8 cellular contexts compared by ENCODE assay signal in the genomic region with DNA sequence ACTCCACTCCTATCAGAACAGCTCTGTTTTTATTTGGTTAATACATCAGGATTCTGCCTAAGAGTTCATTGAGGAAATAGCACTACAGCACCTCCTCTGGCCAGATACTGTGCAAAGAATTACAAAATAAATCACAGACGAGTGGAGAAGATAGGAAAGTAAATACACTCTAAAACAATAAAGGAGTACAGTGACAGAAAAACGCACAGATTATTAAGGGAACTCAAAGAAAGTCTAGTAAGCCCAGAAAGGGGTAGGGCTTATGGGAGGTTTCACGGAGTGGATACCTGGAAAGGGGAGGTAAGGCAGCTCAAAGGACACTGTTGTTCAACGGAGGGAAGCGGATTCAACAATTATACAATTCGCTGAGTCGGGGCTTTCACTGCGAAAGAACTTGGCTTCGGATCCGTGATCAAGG. TPM values are rescaled to one million over a fixed set of nuclear protein-coding genes. Genes with fewer than 3 reads are reported as not detected.
DNase-seq lines count a peak whose midpoint lies in the region; ATAC-seq, FAIRE-seq and TF ChIP-seq lines count a peak whose summit lies in the region.

No MANE protein-coding gene starts in this region.

- H3K27ac ChIP-seq in AG04450 (ENCODE audit: low read depth, low read length) (no peak overlapping the region), RWPE1 (peak overlapping the region; percentile 83), duodenal mucosa (ENCODE audit: low read depth, low read length) (peak overlapping the region; percentile 94), upper lobe of right lung (peak overlapping the region; percentile 100)

- no peaks in the 10 kb centered on the region; the same call in 1 of the 2 replicates for H3K9me3 ChIP-seq in AG04450 (ENCODE audit: control insufficient read depth, insufficient read depth, low read length)
- H3K9me3 ChIP-seq in duodenal mucosa (ENCODE audit: control insufficient read depth in 1 of 2, low read length in 2 of 2), result no peaks in the 10 kb centered on the region
- no peaks in the 10 kb centered on the region for H3K9me3 ChIP-seq in upper lobe of right lung

- H3K36me3 Mint-ChIP-seq in memory B cell, result peaks cover 9% of the 10 kb centered on the region

- ATAC-seq in HG03280 (IDR thresholded peaks at IDR 0.05; ENCODE audit: unreplicated experiment) (peak; percentile 22), memory B cell (ENCODE audit: low read depth) (peak; percentile 42), upper lobe of right lung (peak; percentile 49)

- H3K4me3 Mint-ChIP-seq in memory B cell, result peak overlapping the region; percentile 85

- intact Hi-C loops in upper lobe of right lung (cut with DNase I), result no loop called here

- peaks cover 4% of the 10 kb centered on the region for H3K9me3 Mint-ChIP-seq in memory B cell

- TF ChIP-seq CTCF in AG04450 (IDR thresholded peaks at IDR 0.05; ENCODE audit: low read depth, low read length), result peak; percentile 49
- TF ChIP-seq CTCF in GM13977 (IDR thresholded peaks at IDR 0.05; ENCODE audit: extremely low read depth, insufficient read depth, missing control alignments), result peak; percentile 63
- TF ChIP-seq CTCF in RWPE1 (conservative IDR thresholded peaks at IDR 0.05; ENCODE audit: low read depth), result peak; percentile 65
- peak; percentile 53 for TF ChIP-seq CTCF in upper lobe of right lung (IDR thresholded peaks at IDR 0.05)
- no peak for TF ChIP-seq CTCF in D721Med (IDR thresholded peaks at IDR 0.05; ENCODE audit: insufficient read depth, missing control alignments)

- H3K36me3 ChIP-seq in duodenal mucosa (ENCODE audit: control insufficient read depth in 1 of 2, insufficient read depth in 2 of 2, low read length in 2 of 2), result no peaks in the 10 kb centered on the region
- H3K36me3 ChIP-seq in upper lobe of right lung, result no peaks in the 10 kb centered on the region

- peaks cover 15% of the 10 kb centered on the region for H3K4me1 Mint-ChIP-seq in memory B cell

- POLR2A ChIA-PET in AG04450 (lab: Yijun Ruan, JAX), result no interaction called here
- POLR2A ChIA-PET in RWPE1 (lab: Yijun Ruan, JAX; ENCODE audit: low non-redundant PET), result no interaction called here

- H3K27ac Mint-ChIP-seq in memory B cell, result peak overlapping the region; percentile 87

- peaks cover 7% of the 10 kb centered on the region for H3K27me3 Mint-ChIP-seq in memory B cell

- H3K4me1 ChIP-seq in duodenal mucosa (ENCODE audit: control insufficient read depth in 1 of 2, insufficient read depth in 2 of 2, low read length in 2 of 2) (peaks cover 3 to 17% of the 10 kb centered on the region in 2 donors), upper lobe of right lung (peaks cover 34% of the 10 kb centered on the region)

- H3K4me3 ChIP-seq in AG04450 (ENCODE audit: low read depth, low read length) (peak overlapping the region; percentile 75), duodenal mucosa (ENCODE audit: low read depth in 1 of 2, low read length in 2 of 2) (peak overlapping the region; percentile 92 to 98), upper lobe of right lung (peak overlapping the region; percentile 80)

- H3K9ac ChIP-seq in duodenal mucosa (ENCODE audit: low read depth in 1 of 2, low read length in 2 of 2), result peak overlapping the region; percentile 51 to 99

- in situ Hi-C loops in GM13977 (cut with MboI; ENCODE audit: low pct_unique_long_range_greater_than_20kb, low sequenced_read_pairs, unreplicated experiment), result loop anchor here (25.0 kb wide), 1 partner anchor 415 kb away; no protein-coding TSS in a partner anchor

- no peak for FAIRE-seq in D721Med (lab: Jason Lieb, UNC)

- DNase-seq in AG04450 (ENCODE audit: low read depth, low spot score) (no peak), GM13977 (ENCODE audit: low spot score) (peak; percentile 36), RWPE1 (ENCODE audit: low spot score) (no peak), memory B cell (ENCODE audit: low spot score in 2 of 2) (no peak), upper lobe of right lung (no peak), D721Med (ENCODE audit: insufficient read length, low spot score) (no peak)

- CTCF ChIA-PET in AG04450 (lab: Charles Lee), result interaction anchor here (0.6 to 5.4 kb wide), 9 partner anchors 8 to 421 kb away, joined by 3 to 58 read pairs (median 4); partner anchors contain the start of gene CCDC184
- CTCF ChIA-PET in RWPE1 (lab: Yijun Ruan, JAX), result interaction anchor here (0.6 to 1.3 kb wide), 11 partner anchors 11 to 425 kb away, joined by 3 to 9 read pairs (median 3); partner anchors contain the start of genes CCDC184 and PFKM

- H3K27me3 ChIP-seq in AG04450 (ENCODE audit: control insufficient read depth, insufficient read depth, low read length) (peaks cover 13% of the 10 kb centered on the region), duodenal mucosa (ENCODE audit: control insufficient read depth in 1 of 2, insufficient read depth in 2 of 2, low read length in 2 of 2) (peaks cover 0 to 5% of the 10 kb centered on the region in 2 donors), upper lobe of right lung (no peaks in the 10 kb centered on the region)

RNA-seq across cellular contexts. Expression of gene OR10AD1, which starts 5.5 kb away (rescaled TPM):
- not detected in 2 replicates for polyA plus RNA-seq in AG04450 (2011; rRNA removed)
- polyA minus RNA-seq in AG04450 (2011; rRNA and poly(A)+ RNA removed), result not detected in 2 replicates
- total RNA-seq in upper lobe of right lung, result not detected

RNA-seq across cellular contexts. Expression of gene CCDC184, which starts 14.1 kb away (rescaled TPM):
- 0.24 and 0.32 TPM in 2 replicates for polyA plus RNA-seq in AG04450 (2011; rRNA removed)
- 0.28 and 0.35 TPM in 2 replicates for polyA minus RNA-seq in AG04450 (2011; rRNA and poly(A)+ RNA removed)
- 0.61 TPM for total RNA-seq in upper lobe of right lung

RNA-seq across cellular contexts. Expression of gene ASB8, which starts 40.2 kb away (rescaled TPM):
- polyA plus RNA-seq in AG04450 (2011; rRNA removed), result 30.1 and 34.2 TPM in 2 replicates
- polyA minus RNA-seq in AG04450 (2011; rRNA and poly(A)+ RNA removed), result 28.0 and 35.0 TPM in 2 replicates
- total RNA-seq in upper lobe of right lung, result 34.5 TPM
